ENCODE assay signal across 1 cellular context in the genomic region with DNA sequence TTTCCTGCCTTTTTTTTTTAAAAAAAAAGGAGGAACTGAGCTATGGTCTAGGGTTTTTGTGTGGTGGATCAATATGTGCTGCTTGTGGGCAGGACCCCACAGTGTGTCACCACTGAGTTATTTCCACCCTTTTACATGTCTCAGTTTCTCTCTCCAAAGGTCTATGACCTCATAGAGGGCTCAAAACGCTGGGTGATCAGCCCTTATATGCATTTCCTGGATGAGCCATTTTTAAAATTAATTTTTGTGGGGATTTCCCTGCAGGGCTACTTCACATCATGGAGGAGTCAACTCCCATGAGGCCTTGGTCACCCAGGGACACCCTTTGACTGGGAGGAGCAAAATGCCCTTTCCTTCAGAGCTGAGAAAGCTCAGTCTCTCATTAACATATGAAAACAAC.
TF ChIP-seq lines count a peak whose summit lies in the region.

No MANE protein-coding gene starts in this region.

TF ChIP-seq in GM12878, 131 proteins besides CTCF, POLR2A, EP300 and RAD21 (continued from another document and continues in another):
- TF ChIP-seq, protein P1, sequence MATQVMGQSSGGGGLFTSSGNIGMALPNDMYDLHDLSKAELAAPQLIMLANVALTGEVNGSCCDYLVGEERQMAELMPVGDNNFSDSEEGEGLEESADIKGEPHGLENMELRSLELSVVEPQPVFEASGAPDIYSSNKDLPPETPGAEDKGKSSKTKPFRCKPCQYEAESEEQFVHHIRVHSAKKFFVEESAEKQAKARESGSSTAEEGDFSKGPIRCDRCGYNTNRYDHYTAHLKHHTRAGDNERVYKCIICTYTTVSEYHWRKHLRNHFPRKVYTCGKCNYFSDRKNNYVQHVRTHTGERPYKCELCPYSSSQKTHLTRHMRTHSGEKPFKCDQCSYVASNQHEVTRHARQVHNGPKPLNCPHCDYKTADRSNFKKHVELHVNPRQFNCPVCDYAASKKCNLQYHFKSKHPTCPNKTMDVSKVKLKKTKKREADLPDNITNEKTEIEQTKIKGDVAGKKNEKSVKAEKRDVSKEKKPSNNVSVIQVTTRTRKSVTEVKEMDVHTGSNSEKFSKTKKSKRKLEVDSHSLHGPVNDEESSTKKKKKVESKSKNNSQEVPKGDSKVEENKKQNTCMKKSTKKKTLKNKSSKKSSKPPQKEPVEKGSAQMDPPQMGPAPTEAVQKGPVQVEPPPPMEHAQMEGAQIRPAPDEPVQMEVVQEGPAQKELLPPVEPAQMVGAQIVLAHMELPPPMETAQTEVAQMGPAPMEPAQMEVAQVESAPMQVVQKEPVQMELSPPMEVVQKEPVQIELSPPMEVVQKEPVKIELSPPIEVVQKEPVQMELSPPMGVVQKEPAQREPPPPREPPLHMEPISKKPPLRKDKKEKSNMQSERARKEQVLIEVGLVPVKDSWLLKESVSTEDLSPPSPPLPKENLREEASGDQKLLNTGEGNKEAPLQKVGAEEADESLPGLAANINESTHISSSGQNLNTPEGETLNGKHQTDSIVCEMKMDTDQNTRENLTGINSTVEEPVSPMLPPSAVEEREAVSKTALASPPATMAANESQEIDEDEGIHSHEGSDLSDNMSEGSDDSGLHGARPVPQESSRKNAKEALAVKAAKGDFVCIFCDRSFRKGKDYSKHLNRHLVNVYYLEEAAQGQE (IDR thresholded peaks at IDR 0.05; ENCODE audit: low read depth, low read length): no peak
- TF ChIP-seq BHLHE40 (IDR thresholded peaks at IDR 0.05; ENCODE audit: borderline replicate concordance in 1 of 2, low read depth in 2 of 2, low read length in 1 of 2) (no peak), SMC3 (IDR thresholded peaks at IDR 0.05; ENCODE audit: borderline replicate concordance, low read length) (no peak), SIN3A (IDR thresholded peaks at IDR 0.05; ENCODE audit: low read depth, low read length) (no peak), ESRRA (IDR thresholded peaks at IDR 0.05; ENCODE audit: low read length) (no peak), ZNF24 (IDR thresholded peaks at IDR 0.05) (no peak), NFXL1 (IDR thresholded peaks at IDR 0.05; ENCODE audit: borderline replicate concordance) (no peak), RFX5 (IDR thresholded peaks at IDR 0.05; ENCODE audit: low read depth, low read length) (no peak), PAX5 (IDR thresholded peaks at IDR 0.05; ENCODE audit: borderline replicate concordance, low read depth, low read length) (no peak), SUZ12 (IDR thresholded peaks at IDR 0.05; ENCODE audit: unreplicated experiment) (no peak), SMAD5 (IDR thresholded peaks at IDR 0.05; ENCODE audit: low read depth) (no peak), CHD2 (IDR thresholded peaks at IDR 0.05; ENCODE audit: borderline replicate concordance, low read depth, low read length) (no peak)
- TF ChIP-seq, protein P2, sequence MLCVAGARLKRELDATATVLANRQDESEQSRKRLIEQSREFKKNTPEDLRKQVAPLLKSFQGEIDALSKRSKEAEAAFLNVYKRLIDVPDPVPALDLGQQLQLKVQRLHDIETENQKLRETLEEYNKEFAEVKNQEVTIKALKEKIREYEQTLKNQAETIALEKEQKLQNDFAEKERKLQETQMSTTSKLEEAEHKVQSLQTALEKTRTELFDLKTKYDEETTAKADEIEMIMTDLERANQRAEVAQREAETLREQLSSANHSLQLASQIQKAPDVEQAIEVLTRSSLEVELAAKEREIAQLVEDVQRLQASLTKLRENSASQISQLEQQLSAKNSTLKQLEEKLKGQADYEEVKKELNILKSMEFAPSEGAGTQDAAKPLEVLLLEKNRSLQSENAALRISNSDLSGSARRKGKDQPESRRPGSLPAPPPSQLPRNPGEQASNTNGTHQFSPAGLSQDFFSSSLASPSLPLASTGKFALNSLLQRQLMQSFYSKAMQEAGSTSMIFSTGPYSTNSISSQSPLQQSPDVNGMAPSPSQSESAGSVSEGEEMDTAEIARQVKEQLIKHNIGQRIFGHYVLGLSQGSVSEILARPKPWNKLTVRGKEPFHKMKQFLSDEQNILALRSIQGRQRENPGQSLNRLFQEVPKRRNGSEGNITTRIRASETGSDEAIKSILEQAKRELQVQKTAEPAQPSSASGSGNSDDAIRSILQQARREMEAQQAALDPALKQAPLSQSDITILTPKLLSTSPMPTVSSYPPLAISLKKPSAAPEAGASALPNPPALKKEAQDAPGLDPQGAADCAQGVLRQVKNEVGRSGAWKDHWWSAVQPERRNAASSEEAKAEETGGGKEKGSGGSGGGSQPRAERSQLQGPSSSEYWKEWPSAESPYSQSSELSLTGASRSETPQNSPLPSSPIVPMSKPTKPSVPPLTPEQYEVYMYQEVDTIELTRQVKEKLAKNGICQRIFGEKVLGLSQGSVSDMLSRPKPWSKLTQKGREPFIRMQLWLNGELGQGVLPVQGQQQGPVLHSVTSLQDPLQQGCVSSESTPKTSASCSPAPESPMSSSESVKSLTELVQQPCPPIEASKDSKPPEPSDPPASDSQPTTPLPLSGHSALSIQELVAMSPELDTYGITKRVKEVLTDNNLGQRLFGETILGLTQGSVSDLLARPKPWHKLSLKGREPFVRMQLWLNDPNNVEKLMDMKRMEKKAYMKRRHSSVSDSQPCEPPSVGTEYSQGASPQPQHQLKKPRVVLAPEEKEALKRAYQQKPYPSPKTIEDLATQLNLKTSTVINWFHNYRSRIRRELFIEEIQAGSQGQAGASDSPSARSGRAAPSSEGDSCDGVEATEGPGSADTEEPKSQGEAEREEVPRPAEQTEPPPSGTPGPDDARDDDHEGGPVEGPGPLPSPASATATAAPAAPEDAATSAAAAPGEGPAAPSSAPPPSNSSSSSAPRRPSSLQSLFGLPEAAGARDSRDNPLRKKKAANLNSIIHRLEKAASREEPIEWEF (IDR thresholded peaks at IDR 0.05; ENCODE audit: insufficient replicate concordance, low read depth, low read length): no peak
- TF ChIP-seq, protein P3, sequence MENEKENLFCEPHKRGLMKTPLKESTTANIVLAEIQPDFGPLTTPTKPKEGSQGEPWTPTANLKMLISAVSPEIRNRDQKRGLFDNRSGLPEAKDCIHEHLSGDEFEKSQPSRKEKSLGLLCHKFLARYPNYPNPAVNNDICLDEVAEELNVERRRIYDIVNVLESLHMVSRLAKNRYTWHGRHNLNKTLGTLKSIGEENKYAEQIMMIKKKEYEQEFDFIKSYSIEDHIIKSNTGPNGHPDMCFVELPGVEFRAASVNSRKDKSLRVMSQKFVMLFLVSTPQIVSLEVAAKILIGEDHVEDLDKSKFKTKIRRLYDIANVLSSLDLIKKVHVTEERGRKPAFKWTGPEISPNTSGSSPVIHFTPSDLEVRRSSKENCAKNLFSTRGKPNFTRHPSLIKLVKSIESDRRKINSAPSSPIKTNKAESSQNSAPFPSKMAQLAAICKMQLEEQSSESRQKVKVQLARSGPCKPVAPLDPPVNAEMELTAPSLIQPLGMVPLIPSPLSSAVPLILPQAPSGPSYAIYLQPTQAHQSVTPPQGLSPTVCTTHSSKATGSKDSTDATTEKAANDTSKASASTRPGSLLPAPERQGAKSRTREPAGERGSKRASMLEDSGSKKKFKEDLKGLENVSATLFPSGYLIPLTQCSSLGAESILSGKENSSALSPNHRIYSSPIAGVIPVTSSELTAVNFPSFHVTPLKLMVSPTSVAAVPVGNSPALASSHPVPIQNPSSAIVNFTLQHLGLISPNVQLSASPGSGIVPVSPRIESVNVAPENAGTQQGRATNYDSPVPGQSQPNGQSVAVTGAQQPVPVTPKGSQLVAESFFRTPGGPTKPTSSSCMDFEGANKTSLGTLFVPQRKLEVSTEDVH (IDR thresholded peaks at IDR 0.05; ENCODE audit: low read depth, partially characterized antibody): no peak
- TF ChIP-seq, protein P4, sequence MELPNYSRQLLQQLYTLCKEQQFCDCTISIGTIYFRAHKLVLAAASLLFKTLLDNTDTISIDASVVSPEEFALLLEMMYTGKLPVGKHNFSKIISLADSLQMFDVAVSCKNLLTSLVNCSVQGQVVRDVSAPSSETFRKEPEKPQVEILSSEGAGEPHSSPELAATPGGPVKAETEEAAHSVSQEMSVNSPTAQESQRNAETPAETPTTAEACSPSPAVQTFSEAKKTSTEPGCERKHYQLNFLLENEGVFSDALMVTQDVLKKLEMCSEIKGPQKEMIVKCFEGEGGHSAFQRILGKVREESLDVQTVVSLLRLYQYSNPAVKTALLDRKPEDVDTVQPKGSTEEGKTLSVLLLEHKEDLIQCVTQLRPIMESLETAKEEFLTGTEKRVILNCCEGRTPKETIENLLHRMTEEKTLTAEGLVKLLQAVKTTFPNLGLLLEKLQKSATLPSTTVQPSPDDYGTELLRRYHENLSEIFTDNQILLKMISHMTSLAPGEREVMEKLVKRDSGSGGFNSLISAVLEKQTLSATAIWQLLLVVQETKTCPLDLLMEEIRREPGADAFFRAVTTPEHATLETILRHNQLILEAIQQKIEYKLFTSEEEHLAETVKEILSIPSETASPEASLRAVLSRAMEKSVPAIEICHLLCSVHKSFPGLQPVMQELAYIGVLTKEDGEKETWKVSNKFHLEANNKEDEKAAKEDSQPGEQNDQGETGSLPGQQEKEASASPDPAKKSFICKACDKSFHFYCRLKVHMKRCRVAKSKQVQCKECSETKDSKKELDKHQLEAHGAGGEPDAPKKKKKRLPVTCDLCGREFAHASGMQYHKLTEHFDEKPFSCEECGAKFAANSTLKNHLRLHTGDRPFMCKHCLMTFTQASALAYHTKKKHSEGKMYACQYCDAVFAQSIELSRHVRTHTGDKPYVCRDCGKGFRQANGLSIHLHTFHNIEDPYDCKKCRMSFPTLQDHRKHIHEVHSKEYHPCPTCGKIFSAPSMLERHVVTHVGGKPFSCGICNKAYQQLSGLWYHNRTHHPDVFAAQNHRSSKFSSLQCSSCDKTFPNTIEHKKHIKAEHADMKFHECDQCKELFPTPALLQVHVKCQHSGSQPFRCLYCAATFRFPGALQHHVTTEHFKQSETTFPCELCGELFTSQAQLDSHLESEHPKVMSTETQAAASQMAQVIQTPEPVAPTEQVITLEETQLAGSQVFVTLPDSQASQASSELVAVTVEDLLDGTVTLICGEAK (IDR thresholded peaks at IDR 0.05; ENCODE audit: borderline replicate concordance): no peak
- TF ChIP-seq, protein P5, sequence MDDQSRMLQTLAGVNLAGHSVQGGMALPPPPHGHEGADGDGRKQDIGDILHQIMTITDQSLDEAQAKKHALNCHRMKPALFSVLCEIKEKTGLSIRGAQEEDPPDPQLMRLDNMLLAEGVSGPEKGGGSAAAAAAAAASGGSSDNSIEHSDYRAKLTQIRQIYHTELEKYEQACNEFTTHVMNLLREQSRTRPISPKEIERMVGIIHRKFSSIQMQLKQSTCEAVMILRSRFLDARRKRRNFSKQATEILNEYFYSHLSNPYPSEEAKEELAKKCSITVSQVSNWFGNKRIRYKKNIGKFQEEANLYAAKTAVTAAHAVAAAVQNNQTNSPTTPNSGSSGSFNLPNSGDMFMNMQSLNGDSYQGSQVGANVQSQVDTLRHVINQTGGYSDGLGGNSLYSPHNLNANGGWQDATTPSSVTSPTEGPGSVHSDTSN (IDR thresholded peaks at IDR 0.05; ENCODE audit: insufficient replicate concordance, low read depth, low read length): no peak
- TF ChIP-seq, protein P6, sequence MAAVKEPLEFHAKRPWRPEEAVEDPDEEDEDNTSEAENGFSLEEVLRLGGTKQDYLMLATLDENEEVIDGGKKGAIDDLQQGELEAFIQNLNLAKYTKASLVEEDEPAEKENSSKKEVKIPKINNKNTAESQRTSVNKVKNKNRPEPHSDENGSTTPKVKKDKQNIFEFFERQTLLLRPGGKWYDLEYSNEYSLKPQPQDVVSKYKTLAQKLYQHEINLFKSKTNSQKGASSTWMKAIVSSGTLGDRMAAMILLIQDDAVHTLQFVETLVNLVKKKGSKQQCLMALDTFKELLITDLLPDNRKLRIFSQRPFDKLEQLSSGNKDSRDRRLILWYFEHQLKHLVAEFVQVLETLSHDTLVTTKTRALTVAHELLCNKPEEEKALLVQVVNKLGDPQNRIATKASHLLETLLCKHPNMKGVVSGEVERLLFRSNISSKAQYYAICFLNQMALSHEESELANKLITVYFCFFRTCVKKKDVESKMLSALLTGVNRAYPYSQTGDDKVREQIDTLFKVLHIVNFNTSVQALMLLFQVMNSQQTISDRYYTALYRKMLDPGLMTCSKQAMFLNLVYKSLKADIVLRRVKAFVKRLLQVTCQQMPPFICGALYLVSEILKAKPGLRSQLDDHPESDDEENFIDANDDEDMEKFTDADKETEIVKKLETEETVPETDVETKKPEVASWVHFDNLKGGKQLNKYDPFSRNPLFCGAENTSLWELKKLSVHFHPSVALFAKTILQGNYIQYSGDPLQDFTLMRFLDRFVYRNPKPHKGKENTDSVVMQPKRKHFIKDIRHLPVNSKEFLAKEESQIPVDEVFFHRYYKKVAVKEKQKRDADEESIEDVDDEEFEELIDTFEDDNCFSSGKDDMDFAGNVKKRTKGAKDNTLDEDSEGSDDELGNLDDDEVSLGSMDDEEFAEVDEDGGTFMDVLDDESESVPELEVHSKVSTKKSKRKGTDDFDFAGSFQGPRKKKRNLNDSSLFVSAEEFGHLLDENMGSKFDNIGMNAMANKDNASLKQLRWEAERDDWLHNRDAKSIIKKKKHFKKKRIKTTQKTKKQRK (IDR thresholded peaks at IDR 0.05; ENCODE audit: low read depth, low read length): no peak
- TF ChIP-seq, protein P7, sequence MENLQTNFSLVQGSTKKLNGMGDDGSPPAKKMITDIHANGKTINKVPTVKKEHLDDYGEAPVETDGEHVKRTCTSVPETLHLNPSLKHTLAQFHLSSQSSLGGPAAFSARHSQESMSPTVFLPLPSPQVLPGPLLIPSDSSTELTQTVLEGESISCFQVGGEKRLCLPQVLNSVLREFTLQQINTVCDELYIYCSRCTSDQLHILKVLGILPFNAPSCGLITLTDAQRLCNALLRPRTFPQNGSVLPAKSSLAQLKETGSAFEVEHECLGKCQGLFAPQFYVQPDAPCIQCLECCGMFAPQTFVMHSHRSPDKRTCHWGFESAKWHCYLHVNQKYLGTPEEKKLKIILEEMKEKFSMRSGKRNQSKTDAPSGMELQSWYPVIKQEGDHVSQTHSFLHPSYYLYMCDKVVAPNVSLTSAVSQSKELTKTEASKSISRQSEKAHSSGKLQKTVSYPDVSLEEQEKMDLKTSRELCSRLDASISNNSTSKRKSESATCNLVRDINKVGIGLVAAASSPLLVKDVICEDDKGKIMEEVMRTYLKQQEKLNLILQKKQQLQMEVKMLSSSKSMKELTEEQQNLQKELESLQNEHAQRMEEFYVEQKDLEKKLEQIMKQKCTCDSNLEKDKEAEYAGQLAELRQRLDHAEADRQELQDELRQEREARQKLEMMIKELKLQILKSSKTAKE (IDR thresholded peaks at IDR 0.05; ENCODE audit: low read depth, poor library complexity, severe bottlenecking): peak; percentile 58
- TF ChIP-seq, protein P8, sequence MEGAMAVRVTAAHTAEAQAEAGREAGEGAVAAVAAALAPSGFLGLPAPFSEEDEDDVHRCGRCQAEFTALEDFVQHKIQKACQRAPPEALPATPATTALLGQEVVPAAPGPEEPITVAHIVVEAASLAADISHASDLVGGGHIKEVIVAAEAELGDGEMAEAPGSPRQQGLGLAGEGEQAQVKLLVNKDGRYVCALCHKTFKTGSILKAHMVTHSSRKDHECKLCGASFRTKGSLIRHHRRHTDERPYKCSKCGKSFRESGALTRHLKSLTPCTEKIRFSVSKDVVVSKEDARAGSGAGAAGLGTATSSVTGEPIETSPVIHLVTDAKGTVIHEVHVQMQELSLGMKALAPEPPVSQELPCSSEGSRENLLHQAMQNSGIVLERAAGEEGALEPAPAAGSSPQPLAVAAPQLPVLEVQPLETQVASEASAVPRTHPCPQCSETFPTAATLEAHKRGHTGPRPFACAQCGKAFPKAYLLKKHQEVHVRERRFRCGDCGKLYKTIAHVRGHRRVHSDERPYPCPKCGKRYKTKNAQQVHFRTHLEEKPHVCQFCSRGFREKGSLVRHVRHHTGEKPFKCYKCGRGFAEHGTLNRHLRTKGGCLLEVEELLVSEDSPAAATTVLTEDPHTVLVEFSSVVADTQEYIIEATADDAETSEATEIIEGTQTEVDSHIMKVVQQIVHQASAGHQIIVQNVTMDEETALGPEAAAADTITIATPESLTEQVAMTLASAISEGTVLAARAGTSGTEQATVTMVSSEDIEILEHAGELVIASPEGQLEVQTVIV (IDR thresholded peaks at IDR 0.05; ENCODE audit: borderline replicate concordance, partially characterized antibody): no peak
